28 cellular contexts compared by ENCODE assay signal in genomic region chr1:160720366-160720765, GRCh38. TPM values are rescaled to one million over a fixed set of nuclear protein-coding genes. Genes with fewer than 3 reads are reported as not detected.
DNase-seq lines count a peak whose midpoint lies in the region; ATAC-seq and TF ChIP-seq lines count a peak whose summit lies in the region.
"Had no signal": no experiment of that assay in that cellular context is flagged by ENCODE, and none has a peak within 500 bp of the region (broad histone marks: within the 10 kb centered on the region; RNA-seq: fewer than 3 reads in every experiment).

No MANE protein-coding gene starts in this region.

- peak overlapping the region; percentile 28 for H3K27ac Mint-ChIP-seq in MCF 10A (ENCODE audit: low read depth, unreplicated experiment)
- H3K27ac Mint-ChIP-seq: brain, type B pancreatic cell had no signal

- H3K4me1 ChIP-seq in breast epithelium = no peaks in the 10 kb centered on the region
- H3K4me1 ChIP-seq: A549 had no signal

- BruUV-seq in MCF 10A (replicated peaks; lab: Mats Ljungman, UMichigan) = no TSS peak

- DNase-seq in MCF 10A (ENCODE audit: unreplicated experiment) (peak; percentile 17), breast epithelium (ENCODE audit: low spot score in 2 of 2) (no peak), NCI-H226 (peak; percentile 45), epithelial cell of prostate (ENCODE audit: low read depth, low spot score) (no peak), renal cortical epithelial cell (ENCODE audit: low read depth) (peak; percentile 33), NCI-H146 treated with DMSO at 0.1 percent for 48 hours (lab: John Stamatoyannopoulos, UW; ENCODE audit: unreplicated experiment) (no peak), left lobe of liver (ENCODE audit: low spot score) (no peak)
- DNase-seq: activated CD4-positive, alpha-beta T cell treated with anti-CD3 and anti-CD28 coated beads for 1 hour; activated T-cell treated with anti-CD3 and anti-CD28 coated beads for 4 hours; effector CD4-positive, alpha-beta T cell; erythroblast; GDM1; HCEC 1CT; heart right ventricle; left lung; NCI-H1694; NCI-H510A treated with DMSO at 0.1 percent for 48 hours; occipital lobe; small intestine; stimulated activated CD4-positive, alpha-beta T cell treated with anti-CD3 and anti-CD28 coated beads, Interleukin-1b, Interleukin-23, amount 100 ng/mL, for 48 hours; stimulated activated CD8-positive, alpha-beta memory T cell treated with anti-CD3 and anti-CD28 coated beads, Interleukin-4, amount 100 ng/mL, for 48 hours had no signal

- H3K27me3 ChIP-seq in breast epithelium = no peaks in the 10 kb centered on the region
- H3K27me3 ChIP-seq: left lung had no signal

- no peaks in the 10 kb centered on the region for H3K27me3 Mint-ChIP-seq in MCF 10A (ENCODE audit: insufficient read depth, unreplicated experiment)

- H3K36me3 ChIP-seq in breast epithelium = no peaks in the 10 kb centered on the region
- H3K36me3 ChIP-seq: heart right ventricle, left lung had no signal

- ATAC-seq in left lobe of liver (no peak), HG03342 (IDR thresholded peaks at IDR 0.05; ENCODE audit: unreplicated experiment) (no peak)
- ATAC-seq: A549, heart right ventricle, left lung had no signal

- intact Hi-C loops in MCF 10A (cut with micrococcal nuclease) (no loop called here), breast epithelium (cut with DNase I; ENCODE audit: low total_unique reads) (loop anchor here (10.0 kb wide), 1 partner anchor 394 kb away; the partner anchor contains the start of genes NIT1 and PFDN2)

- no peak overlapping the region for H3K4me3 ChIP-seq in breast epithelium
- H3K4me3 ChIP-seq: A549, heart right ventricle, left lung had no signal

- no peaks in the 10 kb centered on the region for H3K9me3 Mint-ChIP-seq in MCF 10A (ENCODE audit: unreplicated experiment)

- H3K27ac ChIP-seq in breast epithelium = no peak overlapping the region
- peak overlapping the region; percentile 11 for H3K27ac ChIP-seq in epithelial cell of prostate
- H3K27ac ChIP-seq: A549, heart right ventricle, KMS-11 had no signal

- POLR2A ChIA-PET in MCF 10A (lab: Yijun Ruan, JAX) = no interaction called here

- CTCF ChIA-PET in MCF 10A (lab: Yijun Ruan, JAX) = interaction anchor here (0.5 to 2.1 kb wide), 7 partner anchors 18 to 269 kb away, joined by 3 to 9 read pairs (median 3); no protein-coding TSS in a partner anchor

- H3K9me3 ChIP-seq in breast epithelium = no peaks in the 10 kb centered on the region
- H3K9me3 ChIP-seq: A549, heart right ventricle, left lung had no signal

- peaks cover 6% of the 10 kb centered on the region for H3K4me1 Mint-ChIP-seq in MCF 10A (ENCODE audit: insufficient read depth, unreplicated experiment)

- TF ChIP-seq CTCF in MCF 10A (IDR thresholded peaks at IDR 0.05; ENCODE audit: unreplicated experiment) (no peak), breast epithelium (IDR thresholded peaks at IDR 0.05) (no peak)

- TF ChIP-seq POLR2A in breast epithelium (IDR thresholded peaks at IDR 0.05) = no peak

- H3K4me3 Mint-ChIP-seq in MCF 10A (ENCODE audit: unreplicated experiment) = no peak overlapping the region
- H3K4me3 Mint-ChIP-seq: brain, type B pancreatic cell had no signal

- no peaks in the 10 kb centered on the region for H3K36me3 Mint-ChIP-seq in MCF 10A (ENCODE audit: insufficient read depth, unreplicated experiment)
- H3K36me3 Mint-ChIP-seq: brain had no signal

RNA-seq across cellular contexts. Expression of gene CD48, which starts 8.7 kb away (rescaled TPM):
- total RNA-seq in MCF 10A (2022) (not detected in 2 replicates), breast epithelium (10 to 100 TPM in 1 of 3 donors, 1 to 10 TPM in 2; 5.4 to 12.3 (median 8.8) TPM), renal cortical epithelial cell (not detected in 2 replicates), left lobe of liver (1.2 TPM)
- total RNA-seq: fibroblast of villous mesenchyme, pulmonary artery endothelial cell had no signal

RNA-seq across cellular contexts. Expression of gene SLAMF7, which starts 18.7 kb away (rescaled TPM):
- total RNA-seq in MCF 10A (2022) (8.6 and 26.3 TPM in 2 replicates), breast epithelium (1 to 10 TPM in 2 of 3 donors, under 1 TPM in 1; 0.48 to 5.7 (median 3.3) TPM), renal cortical epithelial cell (0.17 TPM in 1 of 2 replicates, not detected in the other), left lobe of liver (0.68 TPM)
- total RNA-seq: fibroblast of villous mesenchyme, occipital lobe, pulmonary artery endothelial cell had no signal

Comparison
In these comparisons a context has a peak if more than half of its experiments do, and no peak if none do; other contexts are left out.
1. DNase-seq: peak in MCF 10A (single experiment), NCI-H226 (single experiment) and renal cortical epithelial cell (single experiment); none in breast epithelium (0 of 2), epithelial cell of prostate (single experiment), NCI-H146 treated with DMSO at 0.1 percent for 48 hours (single experiment) and left lobe of liver (single experiment).